Comparison of ENCODE assay signal across 20 cellular contexts in the genomic region with DNA sequence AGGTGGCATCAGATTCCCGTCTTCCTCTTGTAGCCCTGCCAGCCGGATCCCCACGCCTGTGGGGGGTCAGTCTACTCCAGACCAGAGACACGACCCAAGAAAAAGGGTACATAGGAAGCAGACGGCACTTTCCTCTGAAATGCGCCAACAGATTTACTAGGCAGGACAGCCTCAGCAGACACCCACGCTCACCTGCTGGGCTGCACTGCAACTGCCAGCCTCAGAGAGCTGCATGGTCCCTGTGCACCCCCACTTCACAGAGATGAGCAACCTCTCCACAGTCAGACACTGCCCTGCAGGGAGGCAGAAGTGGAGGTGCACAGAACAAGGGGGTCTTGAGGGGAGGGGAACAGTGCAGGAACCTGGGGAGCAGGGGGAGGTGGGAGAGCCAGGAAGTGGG.
A peak's percentile ranks its signal among the peaks of the same experiment; 100 is the strongest.
DNase-seq lines count a peak whose midpoint lies in the region; ATAC-seq, FAIRE-seq and TF ChIP-seq lines count a peak whose summit lies in the region.
"Had no signal": no experiment of that assay in that cellular context is flagged by ENCODE, and none has a peak within 500 bp of the region (broad histone marks: within the 10 kb centered on the region; RNA-seq: fewer than 3 reads in every experiment).

No MANE protein-coding gene starts in this region.

- no peaks in the 10 kb centered on the region for H3K9me3 Mint-ChIP-seq in activated CD8-positive, alpha-beta memory T cell treated with anti-CD3 and anti-CD28 coated beads, Interleukin-2, amount 10 ng/mL, durations not matched to agents 7 days and 5 days (ENCODE audit: low read depth)
- H3K9me3 Mint-ChIP-seq: CD8-positive, alpha-beta memory T cell had no signal

- H3K27me3 ChIP-seq in H7 (ENCODE audit: control insufficient read depth, insufficient read depth, low read length) (no peaks in the 10 kb centered on the region), layer of hippocampus (ENCODE audit: control insufficient read depth, insufficient read depth, low read length) (no peaks in the 10 kb centered on the region), sigmoid colon (no peaks in the 10 kb centered on the region), smooth muscle cell (ENCODE audit: low read depth) (no peaks in the 10 kb centered on the region), HepG2 (ENCODE audit: control insufficient read depth in 1 of 2, insufficient read depth in 2 of 2, low read length in 2 of 2) (peaks cover 9 to 76% of the 10 kb centered on the region in 2 experiments)
- H3K27me3 ChIP-seq: BLaER1 had no signal

- H3K27ac ChIP-seq in layer of hippocampus (ENCODE audit: low read depth, low read length) (peak overlapping the region; percentile 54), sigmoid colon (no peak overlapping the region), smooth muscle cell (ENCODE audit: low read depth) (no peak overlapping the region), HepG2 (ENCODE audit: extremely low read length, insufficient read depth, low read length) (no peak overlapping the region)
- H3K27ac ChIP-seq: GM23248 had no signal

- no peak overlapping the region for H2AFZ ChIP-seq in smooth muscle cell (ENCODE audit: low read depth)
- H2AFZ ChIP-seq in HepG2 (ENCODE audit: low read length): no peak overlapping the region
- H2AFZ ChIP-seq: GM23248 had no signal

- TF ChIP-seq CTCF in sigmoid colon (IDR thresholded peaks at IDR 0.05) (no peak), smooth muscle cell (IDR thresholded peaks at IDR 0.05; ENCODE audit: borderline replicate concordance, insufficient read depth, poor library complexity, severe bottlenecking) (no peak), HepG2 (CRISPR knock-in tag; IDR thresholded peaks at IDR 0.05) (no peak)

- intact Hi-C loops in sigmoid colon (cut with DNase I): no loop called here
- intact Hi-C loops in HepG2 (cut with micrococcal nuclease; ENCODE audit: unreplicated experiment): no loop called here

- H3K4me3 ChIP-seq in H7 (ENCODE audit: insufficient read depth, low read depth, low read length) (no peak overlapping the region), sigmoid colon (no peak overlapping the region), smooth muscle cell (no peak overlapping the region), HepG2 (replicated peaks in 1 of 3; ENCODE audit: insufficient read depth in 1 of 3, low read depth in 2 of 3, low read length in 3 of 3) (no peak overlapping the region)
- H3K4me3 ChIP-seq: BLaER1, GM23248 had no signal

- H3K9ac ChIP-seq in smooth muscle cell (ENCODE audit: low read depth): no peak overlapping the region
- H3K9ac ChIP-seq in HepG2 (ENCODE audit: insufficient read depth, low read depth, low read length): no peak overlapping the region
- H3K9ac ChIP-seq: BLaER1, GM23248 had no signal

- TF ChIP-seq POLR2A in sigmoid colon (IDR thresholded peaks at IDR 0.05): no peak
- no peak for TF ChIP-seq POLR2A in HepG2 (IDR thresholded peaks at IDR 0.05; ENCODE audit: insufficient read depth in 1 of 2, low read depth in 2 of 2, low read length in 2 of 2)

- TF ChIP-seq EP300 in sigmoid colon (IDR thresholded peaks at IDR 0.05) (no peak), HepG2 (IDR thresholded peaks at IDR 0.05; ENCODE audit: low read depth in 2 of 2, low read length in 2 of 2) (no peak), HepG2 (CRISPR knock-in tag; IDR thresholded peaks at IDR 0.05; ENCODE audit: borderline replicate concordance) (no peak)

- H3K4me1 ChIP-seq in sigmoid colon (no peaks in the 10 kb centered on the region), smooth muscle cell (ENCODE audit: low read depth) (peaks cover 3% of the 10 kb centered on the region), HepG2 (ENCODE audit: insufficient read depth, low read length) (no peaks in the 10 kb centered on the region)

- POLR2A ChIA-PET in HepG2 (lab: Yijun Ruan, JAX): no interaction called here

- no peaks in the 10 kb centered on the region for H3F3A ChIP-seq in smooth muscle cell (ENCODE audit: low read depth)

- no peaks in the 10 kb centered on the region for H4K20me1 ChIP-seq in smooth muscle cell (ENCODE audit: low read depth)
- no peaks in the 10 kb centered on the region for H4K20me1 ChIP-seq in HepG2 (ENCODE audit: insufficient read depth, low read length)
- H4K20me1 ChIP-seq: BLaER1 had no signal

- H3K4me1 Mint-ChIP-seq in activated CD8-positive, alpha-beta memory T cell treated with anti-CD3 and anti-CD28 coated beads, Interleukin-2, amount 10 ng/mL, durations not matched to agents 7 days and 5 days: no peaks in the 10 kb centered on the region
- H3K4me1 Mint-ChIP-seq: CD8-positive, alpha-beta memory T cell had no signal

- H3K9me3 ChIP-seq in sigmoid colon: no peaks in the 10 kb centered on the region
- no peaks in the 10 kb centered on the region for H3K9me3 ChIP-seq in smooth muscle cell (replicated peaks; ENCODE audit: low read depth)
- no peaks in the 10 kb centered on the region for H3K9me3 ChIP-seq in HepG2 (ENCODE audit: low read length)
- H3K9me3 ChIP-seq: BLaER1 had no signal

- DNase-seq in activated CD8-positive, alpha-beta memory T cell treated with anti-CD3 and anti-CD28 coated beads for 24 hours: peak; percentile 46
- no peak for DNase-seq in activated CD8-positive, alpha-beta memory T cell treated with anti-CD3 and anti-CD28 coated beads, Interleukin-2, amount 10 ng/mL, durations not matched to agents 7 days and 5 days
- peak; percentile 39 for DNase-seq in H7
- DNase-seq in sigmoid colon: peak; percentile 49
- no peak for DNase-seq in smooth muscle cell (lab: John Stamatoyannopoulos, UW; ENCODE audit: unreplicated experiment)
- no peak for DNase-seq in HepG2 (ENCODE audit: low spot score)
- DNase-seq: 8988T; CD8-positive, alpha-beta memory T cell; DMS79; GM23248; KG1; NCI-H1417 treated with DMSO at 0.1 percent for 48 hours; NCI-H1930; NCI-H446; NCI-H69; SHP77 treated with DMSO at 0.1 percent for 48 hours had no signal

- H3K79me2 ChIP-seq in smooth muscle cell (ENCODE audit: low read depth) (no peaks in the 10 kb centered on the region), HepG2 (ENCODE audit: insufficient read depth, low read length) (no peaks in the 10 kb centered on the region)

- no peak overlapping the region for H3K4me2 ChIP-seq in smooth muscle cell
- no peak overlapping the region for H3K4me2 ChIP-seq in HepG2 (ENCODE audit: low read depth, low read length)
- H3K4me2 ChIP-seq: BLaER1 had no signal

- H3K36me3 ChIP-seq in H7 (replicated peaks; ENCODE audit: control insufficient read depth, insufficient read depth, low read length): no peaks in the 10 kb centered on the region
- H3K36me3 ChIP-seq in sigmoid colon: no peaks in the 10 kb centered on the region
- H3K36me3 ChIP-seq in smooth muscle cell (ENCODE audit: low read depth): no peaks in the 10 kb centered on the region
- H3K36me3 ChIP-seq in HepG2 (replicated peaks in 1 of 2; ENCODE audit: control insufficient read depth in 1 of 2, insufficient read depth in 2 of 2, low read length in 2 of 2): no peaks in the 10 kb centered on the region
- H3K36me3 ChIP-seq: BLaER1 had no signal

- no peak for ATAC-seq in activated CD8-positive, alpha-beta memory T cell treated with anti-CD3 and anti-CD28 coated beads, Interleukin-2, amount 10 ng/mL, durations not matched to agents 7 days and 5 days
- ATAC-seq in GM21423 (IDR thresholded peaks at IDR 0.05; ENCODE audit: unreplicated experiment) (no peak), HepG2 (no peak)

- CTCF ChIA-PET in activated CD8-positive, alpha-beta memory T cell treated with anti-CD3 and anti-CD28 coated beads, Interleukin-2, amount 10 ng/mL, durations not matched to agents 7 days and 5 days (lab: Charles Lee): no interaction called here
- CTCF ChIA-PET in HepG2 (lab: Yijun Ruan, JAX; ENCODE audit: low intra/inter-chr PET ratio, low total read pairs): no interaction called here

- BruUV-seq in HepG2 (replicated peaks; lab: Mats Ljungman, UMichigan): no TSS peak

- WGBS in sigmoid colon, 2 donors: 69 to 80% methylated on average over 7 of the region's 7 CpGs
- WGBS in smooth muscle cell (ENCODE audit: low lambda C conversion rate): 87% methylated on average over 7 of the region's 7 CpGs
- 39% methylated on average over 6 of the region's 7 CpGs for WGBS in HepG2 (ENCODE audit: low lambda C conversion rate)

- no peak for TF ChIP-seq RAD21 in HepG2 (CRISPR knock-in tag; IDR thresholded peaks at IDR 0.05)

- no peak for FAIRE-seq in HepG2 (lab: Jason Lieb, UNC)
- FAIRE-seq: D721Med had no signal

- no peak overlapping the region for H3K4me3 Mint-ChIP-seq in activated CD8-positive, alpha-beta memory T cell treated with anti-CD3 and anti-CD28 coated beads, Interleukin-2, amount 10 ng/mL, durations not matched to agents 7 days and 5 days
- H3K4me3 Mint-ChIP-seq: CD8-positive, alpha-beta memory T cell had no signal

- in situ Hi-C loops in HepG2 (cut with HindIII; ENCODE audit: extremely low pct_ligation_motif_present, low pct_unique_long_range_greater_than_20kb): no loop called here

- H3K27me3 Mint-ChIP-seq in activated CD8-positive, alpha-beta memory T cell treated with anti-CD3 and anti-CD28 coated beads, Interleukin-2, amount 10 ng/mL, durations not matched to agents 7 days and 5 days: peaks cover 2% of the 10 kb centered on the region
- H3K27me3 Mint-ChIP-seq: CD8-positive, alpha-beta memory T cell had no signal

- H3K36me3 Mint-ChIP-seq in activated CD8-positive, alpha-beta memory T cell treated with anti-CD3 and anti-CD28 coated beads, Interleukin-2, amount 10 ng/mL, durations not matched to agents 7 days and 5 days: no peaks in the 10 kb centered on the region
- H3K36me3 Mint-ChIP-seq: CD8-positive, alpha-beta memory T cell had no signal

- H3K27ac Mint-ChIP-seq in activated CD8-positive, alpha-beta memory T cell treated with anti-CD3 and anti-CD28 coated beads, Interleukin-2, amount 10 ng/mL, durations not matched to agents 7 days and 5 days: no peak overlapping the region
- H3K27ac Mint-ChIP-seq: CD8-positive, alpha-beta memory T cell had no signal

TF ChIP-seq in HepG2, 621 proteins besides CTCF, POLR2A, EP300 and RAD21:
- TF ChIP-seq ZIK1 (CRISPR knock-in tag; IDR thresholded peaks at IDR 0.05; ENCODE audit: borderline replicate concordance, low read depth) (no peak), RBAK (CRISPR knock-in tag; IDR thresholded peaks at IDR 0.05) (no peak), SRSF4 (IDR thresholded peaks at IDR 0.05; ENCODE audit: low read depth, low read length, poor library complexity, severe bottlenecking) (no peak), KDM4B (CRISPR knock-in tag; IDR thresholded peaks at IDR 0.05) (no peak), ZNF577 (CRISPR knock-in tag; IDR thresholded peaks at IDR 0.05; ENCODE audit: borderline replicate concordance, low read depth) (no peak), HDAC6 (IDR thresholded peaks at IDR 0.05; ENCODE audit: low read depth, low read length) (no peak), PTBP1 (IDR thresholded peaks at IDR 0.05; ENCODE audit: low read depth, low read length, poor library complexity, severe bottlenecking) (no peak), ZNF101 (CRISPR knock-in tag; IDR thresholded peaks at IDR 0.05; ENCODE audit: borderline replicate concordance, low read depth) (no peak), ZNF530 (CRISPR knock-in tag; IDR thresholded peaks at IDR 0.05; ENCODE audit: low read depth) (no peak), NONO (IDR thresholded peaks at IDR 0.05) (no peak), NONO (CRISPR knock-in tag; conservative IDR thresholded peaks at IDR 0.05) (no peak), ZNF782 (CRISPR knock-in tag; IDR thresholded peaks at IDR 0.05; ENCODE audit: borderline replicate concordance) (no peak), RFX3 (CRISPR knock-in tag; IDR thresholded peaks at IDR 0.05) (no peak)

Comparison
In these comparisons a context has a peak if more than half of its experiments do, and no peak if none do; other contexts are left out.
1. DNase-seq: peak in activated CD8-positive, alpha-beta memory T cell treated with anti-CD3 and anti-CD28 coated beads for 24 hours (single experiment), H7 (single experiment) and sigmoid colon (single experiment); none in activated CD8-positive, alpha-beta memory T cell treated with anti-CD3 and anti-CD28 coated beads, Interleukin-2, amount 10 ng/mL, durations not matched to agents 7 days and 5 days (single experiment), smooth muscle cell (single experiment) and HepG2 (single experiment).